1 cellular context compared by ENCODE assay signal in genomic region chr17:48927978-48928716, GRCh38.
TF ChIP-seq lines count a peak whose summit lies in the region.

No MANE protein-coding gene starts in this region.

TF ChIP-seq in K562, 482 proteins besides CTCF, POLR2A, EP300 and RAD21:
- TF ChIP-seq CBFA2T2 (conservative IDR thresholded peaks at IDR 0.05) (no peak), SMC3 (conservative IDR thresholded peaks at IDR 0.05; ENCODE audit: insufficient read depth, low read depth, low read length) (no peak), ZNF507 (tag; conservative IDR thresholded peaks at IDR 0.05) (no peak), RBBP5 (IDR thresholded peaks at IDR 0.05; ENCODE audit: borderline replicate concordance, insufficient read depth, low read length, poor library complexity, severe bottlenecking) (no peak), SUPT5H (IDR thresholded peaks at IDR 0.05) (0 out of 2 replicates have a peak, but pooled peaks have one; percentile 8)
- TF ChIP-seq, protein P1, sequence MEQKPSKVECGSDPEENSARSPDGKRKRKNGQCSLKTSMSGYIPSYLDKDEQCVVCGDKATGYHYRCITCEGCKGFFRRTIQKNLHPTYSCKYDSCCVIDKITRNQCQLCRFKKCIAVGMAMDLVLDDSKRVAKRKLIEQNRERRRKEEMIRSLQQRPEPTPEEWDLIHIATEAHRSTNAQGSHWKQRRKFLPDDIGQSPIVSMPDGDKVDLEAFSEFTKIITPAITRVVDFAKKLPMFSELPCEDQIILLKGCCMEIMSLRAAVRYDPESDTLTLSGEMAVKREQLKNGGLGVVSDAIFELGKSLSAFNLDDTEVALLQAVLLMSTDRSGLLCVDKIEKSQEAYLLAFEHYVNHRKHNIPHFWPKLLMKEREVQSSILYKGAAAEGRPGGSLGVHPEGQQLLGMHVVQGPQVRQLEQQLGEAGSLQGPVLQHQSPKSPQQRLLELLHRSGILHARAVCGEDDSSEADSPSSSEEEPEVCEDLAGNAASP (IDR thresholded peaks at IDR 0.05), result no peak
- TF ChIP-seq, protein P2, sequence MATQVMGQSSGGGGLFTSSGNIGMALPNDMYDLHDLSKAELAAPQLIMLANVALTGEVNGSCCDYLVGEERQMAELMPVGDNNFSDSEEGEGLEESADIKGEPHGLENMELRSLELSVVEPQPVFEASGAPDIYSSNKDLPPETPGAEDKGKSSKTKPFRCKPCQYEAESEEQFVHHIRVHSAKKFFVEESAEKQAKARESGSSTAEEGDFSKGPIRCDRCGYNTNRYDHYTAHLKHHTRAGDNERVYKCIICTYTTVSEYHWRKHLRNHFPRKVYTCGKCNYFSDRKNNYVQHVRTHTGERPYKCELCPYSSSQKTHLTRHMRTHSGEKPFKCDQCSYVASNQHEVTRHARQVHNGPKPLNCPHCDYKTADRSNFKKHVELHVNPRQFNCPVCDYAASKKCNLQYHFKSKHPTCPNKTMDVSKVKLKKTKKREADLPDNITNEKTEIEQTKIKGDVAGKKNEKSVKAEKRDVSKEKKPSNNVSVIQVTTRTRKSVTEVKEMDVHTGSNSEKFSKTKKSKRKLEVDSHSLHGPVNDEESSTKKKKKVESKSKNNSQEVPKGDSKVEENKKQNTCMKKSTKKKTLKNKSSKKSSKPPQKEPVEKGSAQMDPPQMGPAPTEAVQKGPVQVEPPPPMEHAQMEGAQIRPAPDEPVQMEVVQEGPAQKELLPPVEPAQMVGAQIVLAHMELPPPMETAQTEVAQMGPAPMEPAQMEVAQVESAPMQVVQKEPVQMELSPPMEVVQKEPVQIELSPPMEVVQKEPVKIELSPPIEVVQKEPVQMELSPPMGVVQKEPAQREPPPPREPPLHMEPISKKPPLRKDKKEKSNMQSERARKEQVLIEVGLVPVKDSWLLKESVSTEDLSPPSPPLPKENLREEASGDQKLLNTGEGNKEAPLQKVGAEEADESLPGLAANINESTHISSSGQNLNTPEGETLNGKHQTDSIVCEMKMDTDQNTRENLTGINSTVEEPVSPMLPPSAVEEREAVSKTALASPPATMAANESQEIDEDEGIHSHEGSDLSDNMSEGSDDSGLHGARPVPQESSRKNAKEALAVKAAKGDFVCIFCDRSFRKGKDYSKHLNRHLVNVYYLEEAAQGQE (CRISPR knock-in tag; IDR thresholded peaks at IDR 0.05; ENCODE audit: low read depth), result no peak
